18 cellular contexts compared by ENCODE assay signal in the genomic region with DNA sequence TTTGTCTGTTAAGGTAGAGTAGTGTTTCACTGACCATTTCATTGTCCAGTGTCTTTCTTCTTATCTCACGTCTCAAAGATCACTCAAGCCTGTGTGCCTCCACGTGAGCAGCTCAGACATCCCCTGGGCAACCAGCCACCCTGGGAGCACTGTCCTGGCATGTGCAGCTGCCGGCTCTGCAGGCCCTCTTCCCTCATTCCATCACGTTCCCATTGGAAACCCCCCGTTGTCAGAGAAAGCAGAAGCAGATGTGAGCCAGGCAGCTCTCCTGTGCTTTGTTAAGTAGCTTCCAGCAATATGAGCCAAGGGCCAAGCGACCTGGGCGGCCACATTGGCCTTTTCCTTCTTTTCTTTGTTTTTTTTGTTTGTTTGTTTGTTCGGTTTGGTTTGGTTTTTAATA.
DNase-seq lines count a peak whose midpoint lies in the region; ATAC-seq, FAIRE-seq and TF ChIP-seq lines count a peak whose summit lies in the region.
"Had no signal": no experiment of that assay in that cellular context is flagged by ENCODE, and none has a peak within 500 bp of the region (broad histone marks: within the 10 kb centered on the region; RNA-seq: fewer than 3 reads in every experiment).

No MANE protein-coding gene starts in this region.

- H2AFZ ChIP-seq in HepG2 (ENCODE audit: low read length) = no peak overlapping the region
- peak overlapping the region; percentile 73; the same call in 1 of the 2 replicates for H2AFZ ChIP-seq in H1 (ENCODE audit: low read length)

- no peaks in the 10 kb centered on the region for H3K36me3 ChIP-seq in right lobe of liver
- no peaks in the 10 kb centered on the region for H3K36me3 ChIP-seq in HepG2 (replicated peaks in 1 of 2; ENCODE audit: control insufficient read depth in 1 of 2, insufficient read depth in 2 of 2, low read length in 2 of 2)
- no peaks in the 10 kb centered on the region for H3K36me3 ChIP-seq in H1 (ENCODE audit: control insufficient read depth in 2 of 4, insufficient read depth in 4 of 4, low read length in 3 of 4)
- H3K36me3 ChIP-seq: MG63 had no signal

- no peak overlapping the region for H3K9ac ChIP-seq in HepG2 (ENCODE audit: insufficient read depth, low read depth, low read length)
- H3K9ac ChIP-seq in H1 (replicated peaks in 1 of 4; ENCODE audit: extremely low read depth in 1 of 4, low read depth in 3 of 4, low read length in 3 of 4) = no peak overlapping the region

- no peak overlapping the region for H2BK5ac ChIP-seq in H1 (ENCODE audit: low read depth, low read length)

- H3K4me1 ChIP-seq in right lobe of liver (peaks cover 0 to 7% (median 0%) of the 10 kb centered on the region in 4 donors), HepG2 (ENCODE audit: insufficient read depth, low read length) (no peaks in the 10 kb centered on the region), H1 (replicated peaks in 1 of 4; ENCODE audit: control insufficient read depth in 3 of 4, insufficient read depth in 4 of 4, low read length in 3 of 4) (peaks cover 0 to 2% (median 0%) of the 10 kb centered on the region in 4 experiments; a peak in 1 of 7 replicates)

- peaks cover 2% of the 10 kb centered on the region for H3K4me1 Mint-ChIP-seq in progenitor cell of endocrine pancreas (ENCODE audit: low read depth)
- H3K4me1 Mint-ChIP-seq: CD14-positive monocyte had no signal

- H3K4me2 ChIP-seq in HepG2 (ENCODE audit: low read depth, low read length) (no peak overlapping the region), H1 (ENCODE audit: insufficient read depth in 1 of 2, low read depth in 2 of 2, low read length in 2 of 2) (no peak overlapping the region)

- CTCF ChIA-PET in HepG2 (lab: Yijun Ruan, JAX; ENCODE audit: low intra/inter-chr PET ratio, low total read pairs) = no interaction called here
- CTCF ChIA-PET in H1 (lab: Charles Lee; ENCODE audit: partially characterized antibody) = interaction anchor here (1.3 kb wide), 1 partner anchor 11 kb away, joined by 3 read pairs; no protein-coding TSS in a partner anchor

- H4K20me1 ChIP-seq in HepG2 (ENCODE audit: insufficient read depth, low read length) = no peaks in the 10 kb centered on the region
- H4K20me1 ChIP-seq in H1 (replicated peaks in 1 of 2; ENCODE audit: control insufficient read depth in 1 of 2, insufficient read depth in 2 of 2, low read length in 2 of 2) = no peaks in the 10 kb centered on the region

- H4K91ac ChIP-seq in H1 (replicated peaks; ENCODE audit: insufficient read length, low read length) = no peak overlapping the region

- H3K56ac ChIP-seq in H1 (replicated peaks; ENCODE audit: insufficient read length, low read depth, low read length) = peak overlapping the region; percentile 4

- WGBS in right lobe of liver (ENCODE audit: insufficient coverage, low coverage, low lambda C conversion rate, missing lambda C conversion rate) = 29% methylated on average over 8 of the region's 8 CpGs
- 12% methylated on average over 8 of the region's 8 CpGs for WGBS in HepG2 (ENCODE audit: low lambda C conversion rate)
- 81% methylated on average over 8 of the region's 8 CpGs; no CpG with 5 or more reads in 1 of the 2 experiments for WGBS in H1 (ENCODE audit: extremely low coverage in 1 of 2, insufficient coverage in 1 of 2, insufficient read length in 1 of 2, insufficient replicate concordance in 2 of 2, low coverage in 1 of 2, low lambda C conversion rate in 2 of 2, missing lambda C conversion rate in 1 of 2), 2 experiments

- intact Hi-C loops in right lobe of liver (cut with DNase I) = no loop called here
- intact Hi-C loops in HepG2 (cut with micrococcal nuclease; ENCODE audit: unreplicated experiment) = no loop called here

- H2BK120ac ChIP-seq in H1 (replicated peaks; ENCODE audit: low read depth, low read length) = no peak overlapping the region

- H2BK20ac ChIP-seq in H1 (ENCODE audit: low read length) = no peak overlapping the region

- no peak overlapping the region for H2BK15ac ChIP-seq in H1 (ENCODE audit: low read length)

- TF ChIP-seq CTCF in right lobe of liver (IDR thresholded peaks at IDR 0.05) = no peak
- no peak for TF ChIP-seq CTCF in HepG2 (CRISPR knock-in tag; IDR thresholded peaks at IDR 0.05)
- TF ChIP-seq CTCF in H1 (IDR thresholded peaks at IDR 0.05; ENCODE audit: control extremely low read depth in 1 of 3, insufficient read depth in 1 of 3, low read depth in 1 of 3, low read length in 3 of 3) = no peak
- TF ChIP-seq CTCF in progenitor cell of endocrine pancreas (IDR thresholded peaks at IDR 0.05; ENCODE audit: unreplicated experiment) = no peak

- peak in 2 of 3 donors; percentile 23 to 67 for DNase-seq in right lobe of liver
- no peak for DNase-seq in HepG2 (ENCODE audit: low spot score)
- DNase-seq in H1 (ENCODE audit: low read depth in 1 of 2, low spot score in 2 of 2) = no peak
- no peak for DNase-seq in progenitor cell of endocrine pancreas (ENCODE audit: low spot score, unreplicated experiment)
- no peak for DNase-seq in activated CD4-positive, alpha-beta T cell treated with anti-CD3 and anti-CD28 coated beads for 48 hours
- DNase-seq in DMS153 treated with DMSO at 0.1 percent for 48 hours (lab: John Stamatoyannopoulos, UW; ENCODE audit: unreplicated experiment) = no peak
- no peak for DNase-seq in NCI-H2171 treated with DMSO at 0.1 percent for 48 hours (lab: John Stamatoyannopoulos, UW)
- DNase-seq: IMR-90, Karpas-422, MG63, NCI-H1092, NCI-H146, NCI-H2081 treated with DMSO at 0.1 percent for 48 hours, NCI-H510A treated with DMSO at 0.1 percent for 48 hours, SHP77 had no signal

- H3K79me2 ChIP-seq in HepG2 (ENCODE audit: insufficient read depth, low read length) (no peaks in the 10 kb centered on the region), H1 (ENCODE audit: control insufficient read depth in 1 of 2, insufficient read depth in 2 of 2, low read length in 2 of 2) (no peaks in the 10 kb centered on the region)

- TF ChIP-seq POLR2A in right lobe of liver (IDR thresholded peaks at IDR 0.05) = no peak
- no peak for TF ChIP-seq POLR2A in HepG2 (IDR thresholded peaks at IDR 0.05; ENCODE audit: insufficient read depth in 1 of 2, low read depth in 2 of 2, low read length in 2 of 2)
- no peak for TF ChIP-seq POLR2A in H1 (IDR thresholded peaks at IDR 0.05; ENCODE audit: control extremely low read depth in 1 of 2, low read depth in 2 of 2, low read length in 2 of 2)

- in situ Hi-C loops in HepG2 (cut with HindIII; ENCODE audit: extremely low pct_ligation_motif_present, low pct_unique_long_range_greater_than_20kb) = no loop called here

- no peak overlapping the region for H2BK12ac ChIP-seq in H1 (ENCODE audit: low read depth, low read length)

- H3K79me1 ChIP-seq in H1 (ENCODE audit: low read depth, low read length) = no peaks in the 10 kb centered on the region

- H3K18ac ChIP-seq in H1 (ENCODE audit: extremely low read depth, low read length) = no peak overlapping the region

- no peak for TF ChIP-seq EP300 in HepG2 (IDR thresholded peaks at IDR 0.05; ENCODE audit: low read depth in 2 of 2, low read length in 2 of 2)
- TF ChIP-seq EP300 in HepG2 (CRISPR knock-in tag; IDR thresholded peaks at IDR 0.05; ENCODE audit: borderline replicate concordance) = no peak
- TF ChIP-seq EP300 in H1 (IDR thresholded peaks at IDR 0.05; ENCODE audit: borderline replicate concordance in 1 of 2, low read depth in 2 of 2, low read length in 2 of 2) = no peak

- no peak for FAIRE-seq in HepG2 (lab: Jason Lieb, UNC)
- FAIRE-seq in H1 (lab: Jason Lieb, UNC) = no peak
- FAIRE-seq: H54 had no signal

- peak; percentile 49 to 72 (median 62) for ATAC-seq in right lobe of liver
- ATAC-seq in HepG2 = no peak
- ATAC-seq in HG03378 (IDR thresholded peaks at IDR 0.05; ENCODE audit: unreplicated experiment) = no peak

- no peak overlapping the region for H4K8ac ChIP-seq in H1 (ENCODE audit: extremely low read depth, insufficient read depth, low read length)

- peaks cover 38% of the 10 kb centered on the region for H3K27me3 Mint-ChIP-seq in progenitor cell of endocrine pancreas

- H4K5ac ChIP-seq in H1 (ENCODE audit: insufficient read length, low read depth, low read length) = no peak overlapping the region

- TF ChIP-seq RAD21 in HepG2 (CRISPR knock-in tag; IDR thresholded peaks at IDR 0.05) (no peak), H1 (IDR thresholded peaks at IDR 0.05 in 1 of 2, conservative IDR thresholded peaks at IDR 0.05 in 1 of 2; ENCODE audit: low read depth in 2 of 2, low read length in 2 of 2) (no peak)

- H3K14ac ChIP-seq in H1 (ENCODE audit: insufficient read length) = no peak overlapping the region

- H3K4me3 Mint-ChIP-seq in progenitor cell of endocrine pancreas (ENCODE audit: low read depth) = no peak overlapping the region
- H3K4me3 Mint-ChIP-seq: CD14-positive monocyte had no signal

- no peak overlapping the region for H3K23ac ChIP-seq in H1 (ENCODE audit: insufficient read length)

- POLR2A ChIA-PET in HepG2 (lab: Yijun Ruan, JAX) (no interaction called here), H1 (lab: Charles Lee; ENCODE audit: partially characterized antibody) (no interaction called here)

- H3K9me3 ChIP-seq in right lobe of liver (no peaks in the 10 kb centered on the region), HepG2 (ENCODE audit: low read length) (no peaks in the 10 kb centered on the region), H1 (ENCODE audit: insufficient read depth in 2 of 2, low read depth in 1 of 2, low read length in 1 of 2) (no peaks in the 10 kb centered on the region)
- H3K9me3 ChIP-seq: MG63 had no signal

- no peaks in the 10 kb centered on the region for H3K36me3 Mint-ChIP-seq in progenitor cell of endocrine pancreas (ENCODE audit: insufficient read depth)
- H3K36me3 Mint-ChIP-seq: CD14-positive monocyte had no signal

- no peak overlapping the region for H2AK5ac ChIP-seq in H1 (ENCODE audit: low read depth, low read length)

- BruUV-seq in HepG2 (replicated peaks; lab: Mats Ljungman, UMichigan) = no TSS peak

- H3K27ac ChIP-seq in right lobe of liver = no peak overlapping the region
- H3K27ac ChIP-seq in HepG2 (ENCODE audit: extremely low read length, insufficient read depth, low read length) = no peak overlapping the region
- H3K27ac ChIP-seq in H1 (ENCODE audit: low read depth, low read length) = no peak overlapping the region

- H3K23me2 ChIP-seq in H1 (ENCODE audit: low read depth, low read length) = no peaks in the 10 kb centered on the region; the same call in 1 of the 2 replicates

- H3K27me3 ChIP-seq in right lobe of liver (no peaks in the 10 kb centered on the region), HepG2 (ENCODE audit: control insufficient read depth in 1 of 2, insufficient read depth in 2 of 2, low read length in 2 of 2) (0 out of 5 replicates have a peak, but pooled peaks cover 0 to 4% of the 10 kb centered on the region in 2 experiments), H1 (replicated peaks in 1 of 4; ENCODE audit: control insufficient read depth in 3 of 4, extremely low read depth in 1 of 4, insufficient read depth in 3 of 4, low read length in 3 of 4) (no peaks in the 10 kb centered on the region)
- H3K27me3 ChIP-seq: MG63 had no signal

- no peak overlapping the region for H3K4me3 ChIP-seq in right lobe of liver
- no peak overlapping the region for H3K4me3 ChIP-seq in HepG2 (replicated peaks in 1 of 3; ENCODE audit: insufficient read depth in 1 of 3, low read depth in 2 of 3, low read length in 3 of 3)
- H3K4me3 ChIP-seq in H1 (ENCODE audit: extremely low read depth in 1 of 4, insufficient read depth in 2 of 4, low read depth in 3 of 4, low read length in 4 of 4) = no peak overlapping the region
- H3K4me3 ChIP-seq: MG63 had no signal

- peak overlapping the region; percentile 15 for H3K27ac Mint-ChIP-seq in progenitor cell of endocrine pancreas
- H3K27ac Mint-ChIP-seq: CD14-positive monocyte had no signal

- H3K9me3 Mint-ChIP-seq in progenitor cell of endocrine pancreas (ENCODE audit: low read depth) = no peaks in the 10 kb centered on the region

- no peak overlapping the region for H3K4ac ChIP-seq in H1 (replicated peaks; ENCODE audit: insufficient read length, low read depth, low read length)

Comparison
In these comparisons a context has a peak if more than half of its experiments do, and no peak if none do; other contexts are left out.
1. ATAC-seq: peak in right lobe of liver (4 of 4); none in HepG2 (single experiment) and HG03378 (single experiment).
2. DNase-seq: peak in right lobe of liver (2 of 3); none in HepG2 (single experiment), H1 (0 of 2), progenitor cell of endocrine pancreas (single experiment), activated CD4-positive, alpha-beta T cell treated with anti-CD3 and anti-CD28 coated beads for 48 hours (single experiment), DMS153 treated with DMSO at 0.1 percent for 48 hours (single experiment) and NCI-H2171 treated with DMSO at 0.1 percent for 48 hours (single experiment).